3 cellular contexts compared by ENCODE assay signal in the genomic region with DNA sequence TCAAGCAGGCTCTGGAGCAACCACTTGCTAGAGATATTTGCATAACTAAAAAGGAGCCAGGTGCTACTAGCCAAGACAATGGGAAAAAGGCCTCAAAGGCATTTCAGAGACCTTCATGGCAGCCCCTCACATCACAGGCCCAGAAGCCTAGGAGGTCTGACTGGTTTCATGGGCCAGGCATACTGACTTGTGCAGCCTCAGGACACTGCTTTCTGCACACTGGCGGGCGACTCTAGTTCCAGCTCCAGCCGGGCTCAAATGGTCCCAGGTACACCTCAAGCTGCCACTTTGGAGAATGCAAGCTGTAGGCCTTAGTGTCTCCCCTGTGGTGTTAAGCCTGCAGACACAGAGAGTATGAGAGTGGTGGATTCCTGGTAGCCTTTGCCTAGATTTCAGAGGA.
TF ChIP-seq lines count a peak whose summit lies in the region.

No MANE protein-coding gene starts in this region.

TF ChIP-seq in GM23338, 12 proteins besides CTCF, POLR2A, EP300 and RAD21 (continues in another document):
- TF ChIP-seq ZNF114 (CRISPR knock-in tag; IDR thresholded peaks at IDR 0.05) (peak; percentile 87), ZNF462 (CRISPR knock-in tag; IDR thresholded peaks at IDR 0.05) (peak; percentile 96), ETS1 (IDR thresholded peaks at IDR 0.05) (no peak)

TF ChIP-seq in H1, 55 proteins besides CTCF, POLR2A, EP300 and RAD21 (continues in another document):
- TF ChIP-seq FOSL1 (IDR thresholded peaks at IDR 0.05; ENCODE audit: insufficient read depth, low read depth, low read length) (no peak), TAF1 (IDR thresholded peaks at IDR 0.05; ENCODE audit: low read depth, low read length) (peak; percentile 42; the same call in 1 of the 2 replicates), TAF7 (optimal IDR thresholded peaks at IDR 0.05; ENCODE audit: borderline replicate concordance, low read depth, low read length) (no peak), ATF2 (IDR thresholded peaks at IDR 0.05; ENCODE audit: low read length) (no peak), CTBP2 (IDR thresholded peaks at IDR 0.05; ENCODE audit: borderline replicate concordance, insufficient read depth, insufficient read length, low read length) (peak; percentile 70), RBBP5 (IDR thresholded peaks at IDR 0.05; ENCODE audit: borderline replicate concordance, low read depth, low read length) (0 out of 2 replicates have a peak, but pooled peaks have one; percentile 36), ZNF274 (IDR thresholded peaks at IDR 0.05; ENCODE audit: borderline replicate concordance, extremely low read depth, low read length) (no peak), ASH2L (IDR thresholded peaks at IDR 0.05; ENCODE audit: low read length) (peak; percentile 61), ATF3 (IDR thresholded peaks at IDR 0.05; ENCODE audit: insufficient read depth, low read depth, low read length) (no peak), SRF (IDR thresholded peaks at IDR 0.05; ENCODE audit: low read depth, low read length) (no peak), MAX (IDR thresholded peaks at IDR 0.05) (no peak), HDAC6 (IDR thresholded peaks at IDR 0.05; ENCODE audit: low read depth, low read length) (no peak), TEAD4 (IDR thresholded peaks at IDR 0.05; ENCODE audit: low read depth, low read length) (peak; percentile 24; the same call in 1 of the 2 replicates), TBP (IDR thresholded peaks at IDR 0.05; ENCODE audit: low read depth, low read length) (no peak), TCF12 (IDR thresholded peaks at IDR 0.05; ENCODE audit: low read depth, low read length) (peak; percentile 86), BACH1 (IDR thresholded peaks at IDR 0.05; ENCODE audit: low read length) (no peak), KDM5A (IDR thresholded peaks at IDR 0.05; ENCODE audit: low read length) (no peak), SAP30 (IDR thresholded peaks at IDR 0.05; ENCODE audit: insufficient read depth, insufficient replicate concordance, low read length) (no peak)
- TF ChIP-seq, protein P1, sequence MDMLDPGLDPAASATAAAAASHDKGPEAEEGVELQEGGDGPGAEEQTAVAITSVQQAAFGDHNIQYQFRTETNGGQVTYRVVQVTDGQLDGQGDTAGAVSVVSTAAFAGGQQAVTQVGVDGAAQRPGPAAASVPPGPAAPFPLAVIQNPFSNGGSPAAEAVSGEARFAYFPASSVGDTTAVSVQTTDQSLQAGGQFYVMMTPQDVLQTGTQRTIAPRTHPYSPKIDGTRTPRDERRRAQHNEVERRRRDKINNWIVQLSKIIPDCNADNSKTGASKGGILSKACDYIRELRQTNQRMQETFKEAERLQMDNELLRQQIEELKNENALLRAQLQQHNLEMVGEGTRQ (IDR thresholded peaks at IDR 0.05; ENCODE audit: low read length): no peak

TF ChIP-seq in HEK293T, 16 proteins besides CTCF, POLR2A, EP300 and RAD21:
- TF ChIP-seq ARNT (IDR thresholded peaks at IDR 0.05) (no peak), SUZ12 (IDR thresholded peaks at IDR 0.05) (no peak), BHLHE40 (IDR thresholded peaks at IDR 0.05; ENCODE audit: borderline replicate concordance) (no peak), L3MBTL2 (conservative IDR thresholded peaks at IDR 0.05) (no peak), PKNOX1 (IDR thresholded peaks at IDR 0.05) (no peak), HDGF (IDR thresholded peaks at IDR 0.05; ENCODE audit: borderline replicate concordance) (no peak), FOXA1 (IDR thresholded peaks at IDR 0.05) (no peak), FOXK2 (IDR thresholded peaks at IDR 0.05) (no peak), LEF1 (IDR thresholded peaks at IDR 0.05; ENCODE audit: borderline replicate concordance) (no peak), ZNF384 (IDR thresholded peaks at IDR 0.05) (no peak), TARDBP (IDR thresholded peaks at IDR 0.05) (no peak), SP1 (IDR thresholded peaks at IDR 0.05) (no peak), CTBP1 (IDR thresholded peaks at IDR 0.05; ENCODE audit: borderline replicate concordance) (no peak)
